1 cellular context compared by ENCODE assay signal in the genomic region with DNA sequence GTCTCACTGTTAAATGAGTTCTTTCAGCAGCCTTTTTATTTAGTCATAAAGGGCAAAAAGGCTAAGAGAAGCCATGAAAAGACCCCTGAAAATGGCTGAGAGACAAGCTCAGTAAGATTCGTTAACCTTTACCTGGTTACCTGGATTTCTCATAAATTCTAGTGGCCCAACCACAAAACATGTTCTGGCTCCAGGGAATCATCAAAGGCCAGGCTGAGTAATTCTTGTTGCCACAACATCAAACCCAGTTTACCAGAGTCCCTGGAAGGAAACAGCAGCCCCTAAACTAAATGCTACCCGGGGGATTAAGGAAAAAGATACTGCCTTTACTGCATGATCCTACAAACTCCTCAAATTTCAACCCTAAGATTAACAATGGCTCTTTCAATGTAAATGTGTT.
TF ChIP-seq lines count a peak whose summit lies in the region.

No MANE protein-coding gene starts in this region.

TF ChIP-seq in GM12878, 131 proteins besides CTCF, POLR2A, EP300 and RAD21 (continued from another document):
- TF ChIP-seq, protein P1, sequence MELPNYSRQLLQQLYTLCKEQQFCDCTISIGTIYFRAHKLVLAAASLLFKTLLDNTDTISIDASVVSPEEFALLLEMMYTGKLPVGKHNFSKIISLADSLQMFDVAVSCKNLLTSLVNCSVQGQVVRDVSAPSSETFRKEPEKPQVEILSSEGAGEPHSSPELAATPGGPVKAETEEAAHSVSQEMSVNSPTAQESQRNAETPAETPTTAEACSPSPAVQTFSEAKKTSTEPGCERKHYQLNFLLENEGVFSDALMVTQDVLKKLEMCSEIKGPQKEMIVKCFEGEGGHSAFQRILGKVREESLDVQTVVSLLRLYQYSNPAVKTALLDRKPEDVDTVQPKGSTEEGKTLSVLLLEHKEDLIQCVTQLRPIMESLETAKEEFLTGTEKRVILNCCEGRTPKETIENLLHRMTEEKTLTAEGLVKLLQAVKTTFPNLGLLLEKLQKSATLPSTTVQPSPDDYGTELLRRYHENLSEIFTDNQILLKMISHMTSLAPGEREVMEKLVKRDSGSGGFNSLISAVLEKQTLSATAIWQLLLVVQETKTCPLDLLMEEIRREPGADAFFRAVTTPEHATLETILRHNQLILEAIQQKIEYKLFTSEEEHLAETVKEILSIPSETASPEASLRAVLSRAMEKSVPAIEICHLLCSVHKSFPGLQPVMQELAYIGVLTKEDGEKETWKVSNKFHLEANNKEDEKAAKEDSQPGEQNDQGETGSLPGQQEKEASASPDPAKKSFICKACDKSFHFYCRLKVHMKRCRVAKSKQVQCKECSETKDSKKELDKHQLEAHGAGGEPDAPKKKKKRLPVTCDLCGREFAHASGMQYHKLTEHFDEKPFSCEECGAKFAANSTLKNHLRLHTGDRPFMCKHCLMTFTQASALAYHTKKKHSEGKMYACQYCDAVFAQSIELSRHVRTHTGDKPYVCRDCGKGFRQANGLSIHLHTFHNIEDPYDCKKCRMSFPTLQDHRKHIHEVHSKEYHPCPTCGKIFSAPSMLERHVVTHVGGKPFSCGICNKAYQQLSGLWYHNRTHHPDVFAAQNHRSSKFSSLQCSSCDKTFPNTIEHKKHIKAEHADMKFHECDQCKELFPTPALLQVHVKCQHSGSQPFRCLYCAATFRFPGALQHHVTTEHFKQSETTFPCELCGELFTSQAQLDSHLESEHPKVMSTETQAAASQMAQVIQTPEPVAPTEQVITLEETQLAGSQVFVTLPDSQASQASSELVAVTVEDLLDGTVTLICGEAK (IDR thresholded peaks at IDR 0.05; ENCODE audit: borderline replicate concordance), result no peak
- TF ChIP-seq TCF12 (IDR thresholded peaks at IDR 0.05; ENCODE audit: low read depth, low read length), result no peak
- no peak for TF ChIP-seq TCF3 (IDR thresholded peaks at IDR 0.05; ENCODE audit: borderline replicate concordance, insufficient read depth, low read depth, low read length)
- no peak for TF ChIP-seq IRF3 (IDR thresholded peaks at IDR 0.05)
- TF ChIP-seq MYB (IDR thresholded peaks at IDR 0.05; ENCODE audit: borderline replicate concordance, low read depth, low read length), result no peak
- TF ChIP-seq EED (IDR thresholded peaks at IDR 0.05; ENCODE audit: low read depth), result no peak
- no peak for TF ChIP-seq CHD1 (IDR thresholded peaks at IDR 0.05; ENCODE audit: low read depth, low read length)
- TF ChIP-seq, protein P2, sequence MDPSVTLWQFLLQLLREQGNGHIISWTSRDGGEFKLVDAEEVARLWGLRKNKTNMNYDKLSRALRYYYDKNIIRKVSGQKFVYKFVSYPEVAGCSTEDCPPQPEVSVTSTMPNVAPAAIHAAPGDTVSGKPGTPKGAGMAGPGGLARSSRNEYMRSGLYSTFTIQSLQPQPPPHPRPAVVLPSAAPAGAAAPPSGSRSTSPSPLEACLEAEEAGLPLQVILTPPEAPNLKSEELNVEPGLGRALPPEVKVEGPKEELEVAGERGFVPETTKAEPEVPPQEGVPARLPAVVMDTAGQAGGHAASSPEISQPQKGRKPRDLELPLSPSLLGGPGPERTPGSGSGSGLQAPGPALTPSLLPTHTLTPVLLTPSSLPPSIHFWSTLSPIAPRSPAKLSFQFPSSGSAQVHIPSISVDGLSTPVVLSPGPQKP (IDR thresholded peaks at IDR 0.05; ENCODE audit: low read depth, low read length), result no peak
